11 cellular contexts compared by ENCODE assay signal in the genomic region with DNA sequence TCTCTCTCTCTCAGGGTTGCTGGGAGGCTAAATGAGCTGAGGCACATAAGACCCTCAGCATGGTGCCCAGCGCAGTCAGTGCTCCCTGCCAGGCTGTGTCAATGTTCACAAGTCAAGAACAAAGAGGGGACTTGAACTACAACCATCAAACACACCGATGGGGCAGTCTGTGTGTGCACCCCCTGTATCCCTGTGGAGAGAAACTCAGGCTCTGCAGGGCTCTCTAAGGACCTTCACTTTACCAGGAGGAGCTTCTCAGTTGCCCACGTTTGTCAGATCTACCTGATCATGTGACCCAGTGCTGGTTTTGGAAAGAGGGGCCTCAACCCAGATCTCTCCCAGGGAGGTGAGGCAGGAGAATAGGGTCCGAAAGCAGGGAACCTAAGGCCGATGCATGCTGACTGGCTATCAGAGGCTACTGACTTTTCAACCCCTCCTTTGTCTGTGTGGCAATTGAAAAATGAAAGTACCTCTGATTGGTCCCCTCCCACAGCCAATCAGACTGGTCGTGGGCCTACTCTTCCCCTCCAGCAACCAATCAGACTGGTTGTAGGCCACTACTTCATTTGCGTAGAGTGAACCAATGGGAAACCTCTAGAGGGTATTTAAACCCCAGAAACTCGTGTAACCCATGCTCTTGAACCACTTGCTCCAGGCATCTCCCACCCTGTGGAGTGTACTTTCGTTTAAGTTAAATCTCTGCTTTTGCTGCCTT. TPM values are rescaled to one million over a fixed set of nuclear protein-coding genes. Genes with fewer than 3 reads are reported as not detected.
DNase-seq lines count a peak whose midpoint lies in the region; ATAC-seq and TF ChIP-seq lines count a peak whose summit lies in the region.
"Had no signal": no experiment of that assay in that cellular context is flagged by ENCODE, and none has a peak within 500 bp of the region (broad histone marks: within the 10 kb centered on the region; RNA-seq: fewer than 3 reads in every experiment).

No MANE protein-coding gene starts in this region.

- ATAC-seq in GM18907 (IDR thresholded peaks at IDR 0.05; ENCODE audit: unreplicated experiment): no peak
- ATAC-seq in HG03565 (IDR thresholded peaks at IDR 0.05; ENCODE audit: unreplicated experiment): no peak
- ATAC-seq: stimulated activated memory B cell treated with anti-CD40 and anti-IgM and Interleukin-4, amounts not matched to agents 10 μg/mL and 1 μg/mL and 100 μg/mL, for 72 hours had no signal

- H3K4me3 ChIP-seq in fibroblast of villous mesenchyme (ENCODE audit: low read depth, low read length): no peak overlapping the region

- DNase-seq in AG08395 (ENCODE audit: low spot score): peak; percentile 29
- DNase-seq in HT1080 (ENCODE audit: low read depth): peak; percentile 81
- peak; percentile 58 for DNase-seq in SK-MEL-5 (ENCODE audit: low read depth, low spot score)
- peak; percentile 7 for DNase-seq in fibroblast of villous mesenchyme (ENCODE audit: low read depth)
- no peak for DNase-seq in NCI-H2171 treated with DMSO at 0.1 percent for 48 hours (lab: John Stamatoyannopoulos, UW)
- no peak for DNase-seq in NCI-H187 (lab: John Stamatoyannopoulos, UW)
- DNase-seq: activated CD4-positive, alpha-beta T cell treated with anti-CD3 and anti-CD28 coated beads, Interleukin-2, amount 50 U/mL, for 48 hours; CD8-positive, alpha-beta memory T cell had no signal

- in situ Hi-C loops in SK-MEL-5 (cut with HindIII; ENCODE audit: low pct_unique_long_range_greater_than_20kb, low sequenced_read_pairs): no loop called here

- TF ChIP-seq CTCF in fibroblast of villous mesenchyme (IDR thresholded peaks at IDR 0.05; ENCODE audit: insufficient read depth, low read depth, low read length): no peak

RNA-seq across cellular contexts. Expression of a gene that starts 34.0 kb away (rescaled TPM):
- total RNA-seq in HT1080 (2014; rRNA removed; shearing (Covaris generic)): not detected in 2 replicates
- not detected in 2 replicates for polyA plus RNA-seq in HT1080 (2015; cell fraction: cytosol; rRNA removed)
- not detected in 2 replicates for polyA plus RNA-seq in HT1080 (2015; cell fraction: nucleus; rRNA removed)
- 9.4 and 10.4 TPM in 2 replicates for total RNA-seq in SK-MEL-5 (2014; rRNA removed; shearing (Covaris generic))
- 6.9 and 7.9 TPM in 2 replicates for polyA plus RNA-seq in SK-MEL-5 (2015; cell fraction: cytosol; rRNA removed)
- 4.3 and 11.6 TPM in 2 replicates for polyA plus RNA-seq in SK-MEL-5 (2015; cell fraction: nucleus; rRNA removed)
- total RNA-seq in fibroblast of villous mesenchyme: not detected in 2 replicates
- total RNA-seq: CD8-positive, alpha-beta memory T cell had no signal
- polyA plus RNA-seq: CD8-positive, alpha-beta memory T cell had no signal

Comparison
In these comparisons a context has a peak if more than half of its experiments do, and no peak if none do; other contexts are left out.
1. DNase-seq: peak in AG08395 (single experiment), HT1080 (single experiment), SK-MEL-5 (single experiment) and fibroblast of villous mesenchyme (single experiment); none in NCI-H2171 treated with DMSO at 0.1 percent for 48 hours (single experiment) and NCI-H187 (0 of 2).
2. RNA of a gene that starts 34.0 kb away (total RNA-seq): 9.4 to 10.4 TPM in SK-MEL-5; not detected in HT1080 and not detected in fibroblast of villous mesenchyme; every median in the first group is over 10 times any median in the second.